1 cellular context compared by ENCODE assay signal in genomic region chr10:68868173-68868572, GRCh38. TPM values are rescaled to one million over a fixed set of nuclear protein-coding genes. Genes with fewer than 3 reads are reported as not detected.
"Had no signal": no experiment of that assay in that cellular context is flagged by ENCODE, and none has a peak within 500 bp of the region (broad histone marks: within the 10 kb centered on the region; RNA-seq: fewer than 3 reads in every experiment).

No MANE protein-coding gene starts in this region.

RNA-seq across cellular contexts. Expression of gene STOX1, which starts 40.8 kb away (rescaled TPM):
- total RNA-seq: GM23248 had no signal
- polyA plus RNA-seq: GM23248 had no signal
